Comparison of ENCODE assay signal across 8 cellular contexts in the genomic region with DNA sequence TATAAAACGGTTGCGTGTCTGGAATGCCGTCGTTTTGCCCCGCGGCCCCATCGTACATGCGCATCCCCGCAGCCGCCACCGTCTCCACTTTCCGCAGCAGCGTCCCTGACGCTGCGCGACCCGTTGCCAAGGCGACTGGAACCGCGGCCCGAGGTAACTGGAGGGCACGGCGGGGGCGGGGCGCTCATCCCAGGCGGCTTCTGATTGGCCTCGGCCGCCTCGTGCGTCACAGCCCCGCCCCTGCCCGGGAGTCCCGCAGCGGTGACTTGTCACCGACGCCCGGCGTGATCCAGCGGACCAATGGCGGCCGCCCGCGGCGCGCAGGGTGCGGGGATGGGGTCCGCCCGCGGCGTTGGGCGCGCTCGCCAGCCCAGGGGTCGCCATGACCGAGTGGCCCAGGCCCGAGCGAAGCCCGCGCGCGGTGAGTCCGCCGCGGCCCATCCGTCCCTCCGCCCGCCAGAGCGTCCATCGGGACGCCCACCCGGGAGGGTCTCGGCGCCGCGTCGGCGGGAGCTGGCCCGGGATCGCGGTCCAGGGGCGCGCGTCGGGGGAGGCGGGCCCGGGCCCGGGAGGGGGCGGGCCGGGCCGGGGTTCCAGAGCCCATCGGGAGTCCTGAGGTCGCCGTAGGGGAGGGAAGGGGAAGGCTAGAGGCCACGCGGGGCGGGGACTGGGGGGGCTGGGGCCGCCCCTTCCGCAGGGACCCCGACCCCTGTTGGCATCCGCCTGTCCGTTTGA. TPM values are rescaled to one million over a fixed set of nuclear protein-coding genes. Genes with fewer than 3 reads are reported as not detected.
A peak's percentile ranks its signal among the peaks of the same experiment; 100 is the strongest.
DNase-seq lines count a peak whose midpoint lies in the region; ATAC-seq and TF ChIP-seq lines count a peak whose summit lies in the region.

Gene ZSCAN1, plus strand, starts transcription at position 285 of the 735 bp plus-strand sequence. CDS start 3,812 bp downstream, outside the sequence.

- no TSS peak for BruUV-seq in PC-9 (replicated peaks; lab: Mats Ljungman, UMichigan)

- H3K9me3 ChIP-seq in CD8-positive, alpha-beta T cell (ENCODE audit: low read length): peaks cover 13% of the 10 kb centered on the region
- H3K9me3 ChIP-seq in right lobe of liver (no peaks in the 10 kb centered on the region), PC-9 (ENCODE audit: insufficient read depth, low read depth) (peaks cover 5% of the 10 kb centered on the region; the same call in 1 of the 2 replicates)

- H3K36me3 Mint-ChIP-seq in CD8-positive, alpha-beta T cell: peaks cover 21% of the 10 kb centered on the region

- peak; percentile 72 for ATAC-seq in CD8-positive, alpha-beta T cell
- ATAC-seq in right lobe of liver (peak; percentile 85 to 98 (median 92)), GM21786 (IDR thresholded peaks at IDR 0.05; ENCODE audit: unreplicated experiment) (no peak)

- H3K79me2 ChIP-seq in PC-9 (ENCODE audit: low read depth): no peaks in the 10 kb centered on the region

- TF ChIP-seq POLR2A in right lobe of liver (IDR thresholded peaks at IDR 0.05): no peak

- no peaks in the 10 kb centered on the region for H3K36me3 ChIP-seq in CD8-positive, alpha-beta T cell (ENCODE audit: insufficient read depth, low read length)
- H3K36me3 ChIP-seq in right lobe of liver (no peaks in the 10 kb centered on the region), PC-9 (ENCODE audit: low read depth) (no peaks in the 10 kb centered on the region)

- no peak within 1 kb of the TSS for H2AFZ ChIP-seq in PC-9

- no peak within 1 kb of the TSS for H3K4me3 ChIP-seq in CD8-positive, alpha-beta T cell (ENCODE audit: low read depth, low read length)
- H3K4me3 ChIP-seq in right lobe of liver (peak within 1 kb of the TSS in 2 of 3 donors; percentile 2 to 31), PC-9 (no peak within 1 kb of the TSS)

- POLR2A ChIA-PET in CD8-positive, alpha-beta T cell (lab: Charles Lee): no interaction called here
- POLR2A ChIA-PET in PC-9 (lab: Charles Lee; ENCODE audit: unreplicated experiment): no interaction called here

- no peaks in the 10 kb centered on the region for H3F3A ChIP-seq in PC-9 (ENCODE audit: insufficient read depth, low read depth)

- H3K9me2 ChIP-seq in PC-9 (ENCODE audit: insufficient read depth): no peaks in the 10 kb centered on the region

- CTCF ChIA-PET in CD8-positive, alpha-beta T cell (lab: Charles Lee): no interaction called here
- CTCF ChIA-PET in PC-9 (lab: Charles Lee): no interaction called here

- TF ChIP-seq CTCF in CD8-positive, alpha-beta T cell (IDR thresholded peaks at IDR 0.05): no peak
- TF ChIP-seq CTCF in right lobe of liver (IDR thresholded peaks at IDR 0.05) (no peak), PC-9 (conservative IDR thresholded peaks at IDR 0.05) (no peak)

- no peaks in the 10 kb centered on the region for H4K20me1 ChIP-seq in PC-9 (ENCODE audit: insufficient read depth)

- peak within 1 kb of the TSS; percentile 54 for H3K4me3 Mint-ChIP-seq in CD8-positive, alpha-beta T cell

- no peak within 1 kb of the TSS for H3K27ac Mint-ChIP-seq in CD8-positive, alpha-beta T cell

- peaks cover 9% of the 10 kb centered on the region for H3K27me3 ChIP-seq in CD8-positive, alpha-beta T cell (ENCODE audit: insufficient read depth, low read length)
- H3K27me3 ChIP-seq in right lobe of liver (no peaks in the 10 kb centered on the region), PC-9 (ENCODE audit: insufficient read depth, low read depth) (peaks cover 35% of the 10 kb centered on the region; the same call in 1 of the 2 replicates)

- H3K4me2 ChIP-seq in PC-9: no peak within 1 kb of the TSS

- peaks cover 2% of the 10 kb centered on the region for H3K4me1 Mint-ChIP-seq in CD8-positive, alpha-beta T cell (ENCODE audit: low read depth)

- peaks cover 32% of the 10 kb centered on the region for H3K27me3 Mint-ChIP-seq in CD8-positive, alpha-beta T cell (ENCODE audit: low read depth)

- no peaks in the 10 kb centered on the region for H3K4me1 ChIP-seq in CD8-positive, alpha-beta T cell (ENCODE audit: insufficient read depth, low read length)
- no peaks in the 10 kb centered on the region for H3K4me1 ChIP-seq in right lobe of liver
- H3K4me1 ChIP-seq in PC-9 (replicated peaks; ENCODE audit: insufficient read depth): no peaks in the 10 kb centered on the region

- DNase-seq in CD8-positive, alpha-beta T cell: peak in 5 of 7 experiments; percentile 13 to 55 (median 25)
- DNase-seq in OCI-M1 (lab: John Stamatoyannopoulos, UW): peak; percentile 98
- peak; percentile 95 for DNase-seq in ecto neural progenitor cell (ENCODE audit: low spot score)
- peak; percentile 73 to 84 (median 79) for DNase-seq in right lobe of liver
- peak; percentile 7 for DNase-seq in stimulated activated CD8-positive, alpha-beta memory T cell treated with anti-CD3 and anti-CD28 coated beads, Interleukin-12 subunit alpha, Interleukin-12 subunit beta, amount 100 ng/mL, for 4 hours (ENCODE audit: low read depth)
- no peak for DNase-seq in PC-9
- DNase-seq in NCI-H1694 treated with DMSO at 0.1 percent for 48 hours (lab: John Stamatoyannopoulos, UW): no peak

- no peak within 1 kb of the TSS for H3K27ac ChIP-seq in CD8-positive, alpha-beta T cell (ENCODE audit: low read depth, low read length)
- no peak within 1 kb of the TSS for H3K27ac ChIP-seq in right lobe of liver
- no peak within 1 kb of the TSS for H3K27ac ChIP-seq in PC-9

- 19% methylated on average over 22 of the region's 101 CpGs for WGBS in right lobe of liver (ENCODE audit: insufficient coverage, low coverage, low lambda C conversion rate, missing lambda C conversion rate)

- intact Hi-C loops in CD8-positive, alpha-beta T cell (cut with DNase I, micrococcal nuclease): no loop called here
- intact Hi-C loops in right lobe of liver (cut with DNase I): no loop called here
- intact Hi-C loops in PC-9 (cut with micrococcal nuclease; ENCODE audit: unreplicated experiment): no loop called here

- H3K9me3 Mint-ChIP-seq in CD8-positive, alpha-beta T cell: peaks cover 22% of the 10 kb centered on the region

RNA-seq across cellular contexts. Expression of gene ZSCAN1, which starts in this region (rescaled TPM):
- not detected for total RNA-seq in CD8-positive, alpha-beta T cell
- total RNA-seq in right lobe of liver: not detected
- not detected in 2 replicates for total RNA-seq in PC-9 (2021)

Comparison
In these comparisons a context has a peak if more than half of its experiments do, and no peak if none do; other contexts are left out.
1. Peak in DNase-seq and ATAC-seq in CD8-positive, alpha-beta T cell; RNA of the gene not detected or under 1 TPM.
2. Peak in DNase-seq, ATAC-seq and H3K4me3 ChIP-seq in right lobe of liver; RNA of the gene not detected or under 1 TPM.
3. DNase-seq: peak in OCI-M1 (single experiment), ecto neural progenitor cell (single experiment) and stimulated activated CD8-positive, alpha-beta memory T cell treated with anti-CD3 and anti-CD28 coated beads, Interleukin-12 subunit alpha, Interleukin-12 subunit beta, amount 100 ng/mL, for 4 hours (single experiment); none in PC-9 (0 of 2) and NCI-H1694 treated with DMSO at 0.1 percent for 48 hours (single experiment).